9 cellular contexts compared by ENCODE assay signal in genomic region chr2:109516445-109517117, GRCh38.
DNase-seq lines count a peak whose midpoint lies in the region; ATAC-seq, FAIRE-seq and TF ChIP-seq lines count a peak whose summit lies in the region.
"Had no signal": no experiment of that assay in that cellular context is flagged by ENCODE, and none has a peak within 500 bp of the region (broad histone marks: within the 10 kb centered on the region; RNA-seq: fewer than 3 reads in every experiment).

No MANE protein-coding gene starts in this region.

- peaks cover 0 to 6% of the 10 kb centered on the region in 2 experiments; a peak in 1 of 5 replicates for H3K4me1 ChIP-seq in K562 (replicated peaks in 1 of 2; ENCODE audit: control insufficient read depth in 2 of 2, insufficient read depth in 2 of 2, low read length in 2 of 2)
- peaks cover 0 to 4% of the 10 kb centered on the region in 2 donors for H3K4me1 ChIP-seq in lung (ENCODE audit: control insufficient read depth in 2 of 2, insufficient read depth in 2 of 2, low read length in 2 of 2)

- FAIRE-seq in K562 (lab: Jason Lieb, UNC): peak; percentile 19

- H3K9me3 ChIP-seq in K562 (replicated peaks; ENCODE audit: control insufficient read depth, insufficient read depth, low read depth, low read length) (no peaks in the 10 kb centered on the region), lung (ENCODE audit: control insufficient read depth in 2 of 2, insufficient read depth in 1 of 2, low read length in 1 of 2) (no peaks in the 10 kb centered on the region)

- POLR2A ChIA-PET in activated CD4-positive, alpha-beta T cell treated with anti-CD3 and anti-CD28 coated beads, Interleukin-2, amount 10 ng/mL, durations not matched to agents 7 days and 5 days (lab: Charles Lee): no interaction called here
- POLR2A ChIA-PET in K562 (lab: Yijun Ruan, JAX): interaction anchor here (0.7 kb wide), 1 partner anchor 92 kb away, joined by 3 read pairs; no protein-coding TSS in a partner anchor

- no peak for TF ChIP-seq POLR2A in K562 (conservative IDR thresholded peaks at IDR 0.05)

- H3K4me1 Mint-ChIP-seq in activated CD4-positive, alpha-beta T cell treated with anti-CD3 and anti-CD28 coated beads, Interleukin-2, amount 10 ng/mL, durations not matched to agents 7 days and 5 days: peaks cover 7% of the 10 kb centered on the region

- no peak overlapping the region for H3K4me3 Mint-ChIP-seq in activated CD4-positive, alpha-beta T cell treated with anti-CD3 and anti-CD28 coated beads, Interleukin-2, amount 10 ng/mL, durations not matched to agents 7 days and 5 days
- H3K4me3 Mint-ChIP-seq: activated naive CD8-positive, alpha-beta T cell treated with anti-CD3 and anti-CD28 coated beads, Interleukin-2, amount 10 ng/mL, durations not matched to agents 7 days and 5 days had no signal

- H3K4me3 ChIP-seq in K562: no peak overlapping the region
- no peak overlapping the region for H3K4me3 ChIP-seq in lung

- TF ChIP-seq CTCF in K562 (IDR thresholded peaks at IDR 0.05 in 2 of 3, conservative IDR thresholded peaks at IDR 0.05 in 1 of 3; ENCODE audit: insufficient read depth in 2 of 3, low read depth in 1 of 3, low read length in 3 of 3): peak; percentile 77 to 84 (median 78)
- no peak for TF ChIP-seq CTCF in lung (IDR thresholded peaks at IDR 0.05; ENCODE audit: control extremely low read depth, extremely low read depth)

- H2AFZ ChIP-seq in K562 (ENCODE audit: low read depth, low read length): no peak overlapping the region

- intact Hi-C loops in K562 (cut with micrococcal nuclease): no loop called here

- under 1% methylated on average over 19 of the region's 20 CpGs for whole genome bisulfite sequencing in K562 (ENCODE audit: insufficient coverage, low coverage, missing lambda C conversion rate)
- WGBS in lung, 2 donors: 63 to 70% methylated on average over 20 of the region's 20 CpGs

- H3K79me2 ChIP-seq in K562 (ENCODE audit: control insufficient read depth, insufficient read depth, low read length): no peaks in the 10 kb centered on the region

- H4K20me1 ChIP-seq in K562 (replicated peaks; ENCODE audit: control insufficient read depth, insufficient read depth, low read length): peaks cover 4% of the 10 kb centered on the region

- H3K4me2 ChIP-seq in K562 (ENCODE audit: insufficient read depth, low read length): no peak overlapping the region

- in situ Hi-C loops in K562 (cut with MboI): no loop called here

- peak; percentile 9 for DNase-seq in activated CD4-positive, alpha-beta T cell treated with anti-CD3 and anti-CD28 coated beads, Interleukin-2, amount 10 ng/mL, durations not matched to agents 7 days and 5 days
- no peak for DNase-seq in activated CD4-positive, alpha-beta T cell treated with anti-CD3 and anti-CD28 coated beads, Interleukin-2, amount 50 U/mL, for 4 hours
- DNase-seq in NCI-H1092 treated with DMSO at 0.1 percent for 48 hours (lab: John Stamatoyannopoulos, UW) (peak; percentile 25), K562 (ENCODE audit: extremely low read depth in 1 of 4, low spot score in 3 of 4) (peak; percentile 60 to 79 (median 74)), lung (ENCODE audit: low spot score) (no peak), DMS79 (lab: John Stamatoyannopoulos, UW) (no peak)
- DNase-seq in stimulated activated naive CD4-positive, alpha-beta T cell treated with Interleukin-2 at 50 U/mL for 16 hours (lab: John Stamatoyannopoulos, UW): no peak
- DNase-seq: activated naive CD8-positive, alpha-beta T cell treated with anti-CD3 and anti-CD28 coated beads, Interleukin-2, amount 10 ng/mL, durations not matched to agents 7 days and 5 days had no signal

- no peaks in the 10 kb centered on the region for H3K36me3 Mint-ChIP-seq in activated CD4-positive, alpha-beta T cell treated with anti-CD3 and anti-CD28 coated beads, Interleukin-2, amount 10 ng/mL, durations not matched to agents 7 days and 5 days (ENCODE audit: low read depth)
- H3K36me3 Mint-ChIP-seq: activated naive CD8-positive, alpha-beta T cell treated with anti-CD3 and anti-CD28 coated beads, Interleukin-2, amount 10 ng/mL, durations not matched to agents 7 days and 5 days had no signal

- no peaks in the 10 kb centered on the region for H3K9me3 Mint-ChIP-seq in activated CD4-positive, alpha-beta T cell treated with anti-CD3 and anti-CD28 coated beads, Interleukin-2, amount 10 ng/mL, durations not matched to agents 7 days and 5 days
- H3K9me3 Mint-ChIP-seq: activated naive CD8-positive, alpha-beta T cell treated with anti-CD3 and anti-CD28 coated beads, Interleukin-2, amount 10 ng/mL, durations not matched to agents 7 days and 5 days had no signal

- H3K27me3 ChIP-seq in K562 (ENCODE audit: control insufficient read depth in 2 of 2, insufficient read depth in 2 of 2, low read length in 2 of 2): peaks cover 5 to 26% of the 10 kb centered on the region in 2 experiments; a peak in 4 of 5 replicates
- no peaks in the 10 kb centered on the region for H3K27me3 ChIP-seq in lung (ENCODE audit: control insufficient read depth, insufficient read depth)

- no peaks in the 10 kb centered on the region for H3K36me3 ChIP-seq in K562 (ENCODE audit: control insufficient read depth, insufficient read depth, low read length)
- H3K36me3 ChIP-seq in lung (ENCODE audit: control insufficient read depth in 2 of 2, insufficient read depth in 2 of 2, low read length in 2 of 2): no peaks in the 10 kb centered on the region

- ATAC-seq in K562 (peak; percentile 99), lung (ENCODE audit: insufficient read depth, low FRiP score) (peak; percentile 61), HG03108 (IDR thresholded peaks at IDR 0.05; ENCODE audit: unreplicated experiment) (no peak)

- H3K9me1 ChIP-seq in K562 (ENCODE audit: control insufficient read depth, insufficient read depth, low read length): no peaks in the 10 kb centered on the region

- H3K27ac Mint-ChIP-seq in activated CD4-positive, alpha-beta T cell treated with anti-CD3 and anti-CD28 coated beads, Interleukin-2, amount 10 ng/mL, durations not matched to agents 7 days and 5 days: no peak overlapping the region
- H3K27ac Mint-ChIP-seq: activated naive CD8-positive, alpha-beta T cell treated with anti-CD3 and anti-CD28 coated beads, Interleukin-2, amount 10 ng/mL, durations not matched to agents 7 days and 5 days had no signal

- CTCF ChIA-PET in activated CD4-positive, alpha-beta T cell treated with anti-CD3 and anti-CD28 coated beads, Interleukin-2, amount 10 ng/mL, durations not matched to agents 7 days and 5 days (lab: Charles Lee): no interaction called here
- CTCF ChIA-PET in K562 (lab: Yijun Ruan, JAX; ENCODE audit: low intra/inter-chr PET ratio): no interaction called here

- no peak overlapping the region for H3K9ac ChIP-seq in K562 (ENCODE audit: insufficient read depth in 1 of 2, low read depth in 2 of 2, low read length in 2 of 2)

- no peaks in the 10 kb centered on the region for H3K27me3 Mint-ChIP-seq in activated CD4-positive, alpha-beta T cell treated with anti-CD3 and anti-CD28 coated beads, Interleukin-2, amount 10 ng/mL, durations not matched to agents 7 days and 5 days
- H3K27me3 Mint-ChIP-seq: activated naive CD8-positive, alpha-beta T cell treated with anti-CD3 and anti-CD28 coated beads, Interleukin-2, amount 10 ng/mL, durations not matched to agents 7 days and 5 days had no signal

- TF ChIP-seq EP300 in K562 (IDR thresholded peaks at IDR 0.05; ENCODE audit: low read length): no peak

- H3K27ac ChIP-seq in K562 (ENCODE audit: extremely low read depth, low read depth, low read length) (no peak overlapping the region), lung (ENCODE audit: low read depth in 1 of 2, low read length in 1 of 2) (no peak overlapping the region)

- peak; percentile 61 to 73 for TF ChIP-seq RAD21 in K562 (CRISPR knock-in tag; conservative IDR thresholded peaks at IDR 0.05 in 1 of 2, IDR thresholded peaks at IDR 0.05 in 1 of 2)

- BruUV-seq in K562 (replicated peaks; lab: Mats Ljungman, UMichigan): no TSS peak

TF ChIP-seq in K562, 482 proteins besides CTCF, POLR2A, EP300 and RAD21 (continues in another document):
- no peak for TF ChIP-seq MCM2 (IDR thresholded peaks at IDR 0.05; ENCODE audit: low read depth)
- no peak for TF ChIP-seq JUN (IDR thresholded peaks at IDR 0.05; ENCODE audit: borderline replicate concordance, low read depth, low read length)
- TF ChIP-seq JUN (CRISPR knock-in tag; IDR thresholded peaks at IDR 0.05; ENCODE audit: borderline replicate concordance): no peak
- TF ChIP-seq KLF10 (CRISPR knock-in tag; IDR thresholded peaks at IDR 0.05): no peak
- 0 out of 2 replicates have a peak, but pooled peaks have one; percentile 25 for TF ChIP-seq STAG1 (CRISPR knock-in tag; IDR thresholded peaks at IDR 0.05; ENCODE audit: borderline replicate concordance)
- no peak for TF ChIP-seq CAMTA2 (CRISPR knock-in tag; conservative IDR thresholded peaks at IDR 0.05)
- no peak for TF ChIP-seq ZNF212 (CRISPR knock-in tag; IDR thresholded peaks at IDR 0.05)
- TF ChIP-seq, protein P1, sequence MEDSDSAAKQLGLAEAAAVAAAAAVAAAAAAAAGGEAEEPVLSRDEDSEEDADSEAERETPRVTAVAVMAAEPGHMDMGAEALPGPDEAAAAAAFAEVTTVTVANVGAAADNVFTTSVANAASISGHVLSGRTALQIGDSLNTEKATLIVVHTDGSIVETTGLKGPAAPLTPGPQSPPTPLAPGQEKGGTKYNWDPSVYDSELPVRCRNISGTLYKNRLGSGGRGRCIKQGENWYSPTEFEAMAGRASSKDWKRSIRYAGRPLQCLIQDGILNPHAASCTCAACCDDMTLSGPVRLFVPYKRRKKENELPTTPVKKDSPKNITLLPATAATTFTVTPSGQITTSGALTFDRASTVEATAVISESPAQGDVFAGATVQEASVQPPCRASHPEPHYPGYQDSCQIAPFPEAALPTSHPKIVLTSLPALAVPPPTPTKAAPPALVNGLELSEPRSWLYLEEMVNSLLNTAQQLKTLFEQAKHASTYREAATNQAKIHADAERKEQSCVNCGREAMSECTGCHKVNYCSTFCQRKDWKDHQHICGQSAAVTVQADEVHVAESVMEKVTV (CRISPR knock-in tag; IDR thresholded peaks at IDR 0.05): 0 out of 2 replicates have a peak, but pooled peaks have one; percentile 36
- no peak for TF ChIP-seq IFI16 (CRISPR knock-in tag; IDR thresholded peaks at IDR 0.05)
- peak; percentile 53; the same call in 1 of the 2 replicates for TF ChIP-seq VEZF1 (CRISPR knock-in tag; IDR thresholded peaks at IDR 0.05)

Comparison
In these comparisons a context has a peak if more than half of its experiments do, and no peak if none do; other contexts are left out.
1. DNase-seq: peak in activated CD4-positive, alpha-beta T cell treated with anti-CD3 and anti-CD28 coated beads, Interleukin-2, amount 10 ng/mL, durations not matched to agents 7 days and 5 days (single experiment), NCI-H1092 treated with DMSO at 0.1 percent for 48 hours (single experiment) and K562 (4 of 4); none in activated CD4-positive, alpha-beta T cell treated with anti-CD3 and anti-CD28 coated beads, Interleukin-2, amount 50 U/mL, for 4 hours (0 of 2), lung (single experiment), stimulated activated naive CD4-positive, alpha-beta T cell treated with Interleukin-2 at 50 U/mL for 16 hours (single experiment) and DMS79 (single experiment).